Comparison of ENCODE assay signal across 9 cellular contexts in the genomic region with DNA sequence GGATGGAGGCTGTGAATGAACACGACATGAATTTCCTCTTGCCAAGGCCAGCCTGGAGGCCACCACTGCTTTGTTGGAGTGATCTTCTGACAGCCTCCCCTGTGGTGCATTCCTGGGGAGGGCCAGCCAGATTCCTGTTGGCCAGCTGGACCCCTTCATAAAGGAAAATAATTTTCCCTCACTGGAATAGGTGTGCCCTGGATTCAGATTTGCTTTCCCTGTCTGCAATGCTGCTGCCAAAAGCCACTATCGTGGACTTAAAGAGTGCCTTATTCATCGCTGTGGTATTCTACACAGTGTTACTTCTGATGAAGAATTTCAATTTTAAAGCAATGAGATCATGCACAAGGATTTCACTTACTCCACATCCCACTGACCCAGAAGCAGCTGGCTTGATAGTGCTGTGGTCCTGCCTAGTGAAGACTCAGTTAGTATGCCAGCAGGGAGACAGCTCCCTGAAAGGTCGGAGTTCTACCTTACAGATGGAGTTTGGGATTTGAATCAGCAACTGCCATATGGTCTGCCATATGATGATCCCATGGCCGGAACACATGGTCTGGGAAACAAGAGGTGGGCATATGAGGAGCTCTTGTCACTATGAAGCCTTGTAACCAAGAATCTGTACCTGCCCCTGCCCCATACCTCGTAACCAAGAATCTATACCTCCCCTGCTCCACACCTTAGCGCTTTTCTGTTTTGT.
DNase-seq lines count a peak whose midpoint lies in the region; ATAC-seq lines count a peak whose summit lies in the region.
"Had no signal": no experiment of that assay in that cellular context is flagged by ENCODE, and none has a peak within 500 bp of the region (broad histone marks: within the 10 kb centered on the region; RNA-seq: fewer than 3 reads in every experiment).

No MANE protein-coding gene starts in this region.

- H3K27ac ChIP-seq in CD4-positive, CD25-positive, alpha-beta regulatory T cell (ENCODE audit: insufficient read depth, low read length, poor library complexity, severe bottlenecking) = peak overlapping the region; percentile 66
- H3K27ac ChIP-seq: SK-N-MC had no signal

- H3K4me1 ChIP-seq in CD4-positive, CD25-positive, alpha-beta regulatory T cell (ENCODE audit: control insufficient read depth, insufficient read depth, low read length, poor library complexity, severe bottlenecking) = peaks cover 25% of the 10 kb centered on the region

- DNase-seq in CD4-positive, CD25-positive, alpha-beta regulatory T cell = no peak
- peak; percentile 26 for DNase-seq in NCI-H1694 (lab: John Stamatoyannopoulos, UW)
- DNase-seq in cerebellar nuclear complex (lab: John Stamatoyannopoulos, UW) = peak; percentile 46 to 54
- DNase-seq in naive thymus-derived CD8-positive, alpha-beta T cell = no peak
- no peak for DNase-seq in GF-D8 (lab: John Stamatoyannopoulos, UW)

- H3K27ac Mint-ChIP-seq in CD4-positive, CD25-positive, alpha-beta regulatory T cell = peak overlapping the region; percentile 87 to 93 (median 92)
- peak overlapping the region; percentile 84 to 97 (median 95) for H3K27ac Mint-ChIP-seq in naive thymus-derived CD8-positive, alpha-beta T cell

- POLR2A ChIA-PET in naive thymus-derived CD8-positive, alpha-beta T cell (lab: Charles Lee) = interaction anchor here (0.9 to 7.7 kb wide), 13 partner anchors 12 to 206 kb away, joined by 3 to 67 read pairs (median 4); a partner anchor contains a TSS

- H3K4me3 ChIP-seq in CD4-positive, CD25-positive, alpha-beta regulatory T cell (ENCODE audit: low read depth, low read length) = no peak overlapping the region
- H3K4me3 ChIP-seq: SK-N-MC had no signal

- peaks cover 0 to 2% (median 0%) of the 10 kb centered on the region in 7 donors for H3K9me3 Mint-ChIP-seq in CD4-positive, CD25-positive, alpha-beta regulatory T cell
- H3K9me3 Mint-ChIP-seq in naive thymus-derived CD8-positive, alpha-beta T cell = peaks cover 0 to 1% (median 0%) of the 10 kb centered on the region in 9 donors

- no peaks in the 10 kb centered on the region for H3K36me3 ChIP-seq in CD4-positive, CD25-positive, alpha-beta regulatory T cell (ENCODE audit: control insufficient read depth, insufficient read depth, low read length)

- H3K4me1 Mint-ChIP-seq in CD4-positive, CD25-positive, alpha-beta regulatory T cell = peaks cover 21 to 44% (median 31%) of the 10 kb centered on the region in 4 donors
- H3K4me1 Mint-ChIP-seq in naive thymus-derived CD8-positive, alpha-beta T cell = peaks cover 29 to 71% (median 61%) of the 10 kb centered on the region in 4 donors

- no peak for ATAC-seq in CD4-positive, CD25-positive, alpha-beta regulatory T cell (ENCODE audit: low read depth in 2 of 2)
- ATAC-seq in naive thymus-derived CD8-positive, alpha-beta T cell = no peak
- no peak for ATAC-seq in HG03565 (IDR thresholded peaks at IDR 0.05; ENCODE audit: unreplicated experiment)
- no peak for ATAC-seq in GM21367 (IDR thresholded peaks at IDR 0.05; ENCODE audit: unreplicated experiment)
- no peak for ATAC-seq in HG02571 (IDR thresholded peaks at IDR 0.05; ENCODE audit: unreplicated experiment)

- no peaks in the 10 kb centered on the region for H3K27me3 Mint-ChIP-seq in CD4-positive, CD25-positive, alpha-beta regulatory T cell
- H3K27me3 Mint-ChIP-seq in naive thymus-derived CD8-positive, alpha-beta T cell = no peaks in the 10 kb centered on the region

- H3K4me3 Mint-ChIP-seq in CD4-positive, CD25-positive, alpha-beta regulatory T cell = peak overlapping the region in 2 of 4 donors; percentile 58 to 88
- peak overlapping the region in 7 of 10 donors; percentile 19 to 86 (median 78) for H3K4me3 Mint-ChIP-seq in naive thymus-derived CD8-positive, alpha-beta T cell

- no peaks in the 10 kb centered on the region for H3K36me3 Mint-ChIP-seq in CD4-positive, CD25-positive, alpha-beta regulatory T cell
- H3K36me3 Mint-ChIP-seq in naive thymus-derived CD8-positive, alpha-beta T cell = no peaks in the 10 kb centered on the region

- H3K27me3 ChIP-seq in CD4-positive, CD25-positive, alpha-beta regulatory T cell (ENCODE audit: control insufficient read depth, insufficient read depth, low read length) = no peaks in the 10 kb centered on the region

- no peaks in the 10 kb centered on the region for H3K9me3 ChIP-seq in CD4-positive, CD25-positive, alpha-beta regulatory T cell (ENCODE audit: control insufficient read depth in 2 of 2, low read length in 2 of 2)

Comparison
In these comparisons a context has a peak if more than half of its experiments do, and no peak if none do; other contexts are left out.
1. DNase-seq: peak in NCI-H1694 (single experiment) and cerebellar nuclear complex (2 of 2); none in CD4-positive, CD25-positive, alpha-beta regulatory T cell (0 of 3), naive thymus-derived CD8-positive, alpha-beta T cell (0 of 10) and GF-D8 (single experiment).